28 cellular contexts compared by ENCODE assay signal in genomic region chr3:20912406-20912805, GRCh38.
"Had no signal": no experiment of that assay in that cellular context is flagged by ENCODE, and none has a peak within 500 bp of the region (broad histone marks: within the 10 kb centered on the region; RNA-seq: fewer than 3 reads in every experiment).

No MANE protein-coding gene starts in this region.

- H3K9me3 ChIP-seq: ascending aorta, breast epithelium, colonic mucosa had no signal

- H3K36me3 ChIP-seq: ascending aorta, breast epithelium, cardiac muscle cell, colonic mucosa, esophagus squamous epithelium had no signal

- H3K27me3 ChIP-seq: ascending aorta, breast epithelium, cardiac muscle cell, colonic mucosa, esophagus squamous epithelium had no signal

- H3K27ac Mint-ChIP-seq: activated CD4-positive, alpha-beta memory T cell treated with anti-CD3 and anti-CD28 coated beads, Interleukin-2, amount 10 ng/mL, durations not matched to agents 7 days and 5 days; activated CD4-positive, alpha-beta T cell treated with anti-CD3 and anti-CD28 coated beads, Interleukin-2, amount 10 ng/mL, durations not matched to agents 7 days and 5 days; activated naive CD4-positive, alpha-beta T cell treated with anti-CD3 and anti-CD28 coated beads, Interleukin-2, amount 10 ng/mL, durations not matched to agents 7 days and 5 days; activated naive CD4-positive, alpha-beta T cell treated with anti-CD3 and anti-CD28 coated beads, Interleukin-2, amount 50 U/mL, for 72 hours; activated naive CD8-positive, alpha-beta T cell treated with anti-CD3 and anti-CD28 coated beads, Interleukin-2, amount 10 ng/mL, durations not matched to agents 7 days and 5 days; activated T-cell treated with anti-CD3 and anti-CD28 coated beads, Interleukin-2, amount 50 U/mL, for 24 hours; activated T-cell treated with anti-CD3 and anti-CD28 coated beads, Interleukin-2, amount 50 U/mL, for 72 hours; brain; WTC11 had no signal

- ATAC-seq: activated naive CD4-positive, alpha-beta T cell treated with anti-CD3 and anti-CD28 coated beads, Interleukin-2, amount 50 U/mL, for 72 hours; activated T-cell treated with anti-CD3 and anti-CD28 coated beads, Interleukin-2, amount 50 U/mL, for 72 hours; WTC11 had no signal

- H3K4me1 Mint-ChIP-seq: activated CD4-positive, alpha-beta memory T cell treated with anti-CD3 and anti-CD28 coated beads, Interleukin-2, amount 10 ng/mL, durations not matched to agents 7 days and 5 days; activated CD4-positive, alpha-beta T cell treated with anti-CD3 and anti-CD28 coated beads, Interleukin-2, amount 10 ng/mL, durations not matched to agents 7 days and 5 days; activated naive CD4-positive, alpha-beta T cell treated with anti-CD3 and anti-CD28 coated beads, Interleukin-2, amount 10 ng/mL, durations not matched to agents 7 days and 5 days; activated naive CD8-positive, alpha-beta T cell treated with anti-CD3 and anti-CD28 coated beads, Interleukin-2, amount 10 ng/mL, durations not matched to agents 7 days and 5 days had no signal

- H3K27ac ChIP-seq: ascending aorta, breast epithelium, cardiac muscle cell, colonic mucosa, epithelial cell of prostate, esophagus squamous epithelium, VCaP had no signal

- H3K27me3 Mint-ChIP-seq: activated CD4-positive, alpha-beta memory T cell treated with anti-CD3 and anti-CD28 coated beads, Interleukin-2, amount 10 ng/mL, durations not matched to agents 7 days and 5 days; activated CD4-positive, alpha-beta T cell treated with anti-CD3 and anti-CD28 coated beads, Interleukin-2, amount 10 ng/mL, durations not matched to agents 7 days and 5 days; activated naive CD4-positive, alpha-beta T cell treated with anti-CD3 and anti-CD28 coated beads, Interleukin-2, amount 10 ng/mL, durations not matched to agents 7 days and 5 days; activated naive CD8-positive, alpha-beta T cell treated with anti-CD3 and anti-CD28 coated beads, Interleukin-2, amount 10 ng/mL, durations not matched to agents 7 days and 5 days; activated T-cell treated with anti-CD3 and anti-CD28 coated beads, Interleukin-2, amount 50 U/mL, for 24 hours; brain had no signal

- H3K4me3 ChIP-seq: ascending aorta, breast epithelium, cardiac muscle cell, colonic mucosa, esophagus squamous epithelium had no signal

- H3K4me1 ChIP-seq: ascending aorta, breast epithelium, colonic mucosa, esophagus squamous epithelium had no signal

- H3K36me3 Mint-ChIP-seq: activated naive CD4-positive, alpha-beta T cell treated with anti-CD3 and anti-CD28 coated beads, Interleukin-2, amount 10 ng/mL, durations not matched to agents 7 days and 5 days; activated naive CD8-positive, alpha-beta T cell treated with anti-CD3 and anti-CD28 coated beads, Interleukin-2, amount 10 ng/mL, durations not matched to agents 7 days and 5 days; brain; WTC11 had no signal

- DNase-seq: activated CD4-positive, alpha-beta memory T cell treated with anti-CD3 and anti-CD28 coated beads, Interleukin-2, amount 10 ng/mL, durations not matched to agents 7 days and 5 days; activated CD4-positive, alpha-beta T cell treated with anti-CD3 and anti-CD28 coated beads for 1 hour; activated CD4-positive, alpha-beta T cell treated with anti-CD3 and anti-CD28 coated beads for 4 hours; activated CD4-positive, alpha-beta T cell treated with anti-CD3 and anti-CD28 coated beads, Interleukin-2, amount 10 ng/mL, durations not matched to agents 7 days and 5 days; activated CD4-positive, alpha-beta T cell treated with anti-CD3 and anti-CD28 coated beads, Interleukin-2, amount 50 U/mL, for 4 hours; activated CD8-positive, alpha-beta memory T cell treated with anti-CD3 and anti-CD28 coated beads, Interleukin-2, amount 50 U/mL, for 48 hours; activated gamma-delta T cell; activated naive CD4-positive, alpha-beta T cell; activated naive CD4-positive, alpha-beta T cell treated with anti-CD3 and anti-CD28 coated beads, Interleukin-2, amount 10 ng/mL, durations not matched to agents 7 days and 5 days; activated naive CD8-positive, alpha-beta T cell treated with anti-CD3 and anti-CD28 coated beads, Interleukin-2, amount 10 ng/mL, durations not matched to agents 7 days and 5 days; activated T-cell treated with anti-CD3 and anti-CD28 coated beads for 4 hours; activated T-cell treated with anti-CD3 and anti-CD28 coated beads, Interleukin-2, amount 50 U/mL, for 24 hours; activated T-cell treated with anti-CD3 and anti-CD28 coated beads, Interleukin-2, amount 50 U/mL, for 72 hours; central memory CD4-positive, alpha-beta T cell; cerebellar nuclear complex; colonic mucosa; effector CD8-positive, alpha-beta T cell; esophagus squamous epithelium; head of caudate nucleus; T-helper 2 cell had no signal

- H3K9me3 Mint-ChIP-seq: brain, WTC11 had no signal

- H3K4me3 Mint-ChIP-seq: activated CD4-positive, alpha-beta memory T cell treated with anti-CD3 and anti-CD28 coated beads, Interleukin-2, amount 10 ng/mL, durations not matched to agents 7 days and 5 days; activated CD4-positive, alpha-beta T cell treated with anti-CD3 and anti-CD28 coated beads, Interleukin-2, amount 10 ng/mL, durations not matched to agents 7 days and 5 days; activated naive CD4-positive, alpha-beta T cell treated with anti-CD3 and anti-CD28 coated beads, Interleukin-2, amount 10 ng/mL, durations not matched to agents 7 days and 5 days; activated naive CD8-positive, alpha-beta T cell treated with anti-CD3 and anti-CD28 coated beads, Interleukin-2, amount 10 ng/mL, durations not matched to agents 7 days and 5 days; activated T-cell treated with anti-CD3 and anti-CD28 coated beads, Interleukin-2, amount 50 U/mL, for 24 hours; activated T-cell treated with anti-CD3 and anti-CD28 coated beads, Interleukin-2, amount 50 U/mL, for 72 hours; brain; WTC11 had no signal
